In genomic region chr4:82528868-82529267, GRCh38 we compare ENCODE assay signal across 18 cellular contexts. TPM values are rescaled to one million over a fixed set of nuclear protein-coding genes. Genes with fewer than 3 reads are reported as not detected.
"Had no signal": no experiment of that assay in that cellular context is flagged by ENCODE, and none has a peak within 500 bp of the region (broad histone marks: within the 10 kb centered on the region; RNA-seq: fewer than 3 reads in every experiment).

No MANE protein-coding gene starts in this region.

- H3K27me3 ChIP-seq: body of pancreas, colonic mucosa, neural progenitor cell, right atrium auricular region had no signal

- H3K36me3 ChIP-seq: colonic mucosa, left ventricle myocardium inferior, neural progenitor cell, prostate gland, right atrium auricular region had no signal

- DNase-seq: activated CD4-positive, alpha-beta memory T cell treated with anti-CD3 and anti-CD28 coated beads for 36 hours; activated CD4-positive, alpha-beta T cell treated with anti-CD3 and anti-CD28 coated beads for 36 hours; activated naive CD4-positive, alpha-beta T cell treated with Interleukin-2 at 50 U/mL for 16 hours; activated T-cell treated with anti-CD3 and anti-CD28 coated beads for 4 hours; caudate nucleus; colonic mucosa; erythroblast; kidney; left ventricle myocardium inferior; naive B cell; stimulated activated CD4-positive, alpha-beta T cell treated with anti-CD3 and anti-CD28 coated beads, Interleukin-2, amount 100 ng/mL, for 24 hours; trophoblast cell had no signal

- H3K9me3 Mint-ChIP-seq: activated CD4-positive, alpha-beta memory T cell treated with anti-CD3 and anti-CD28 coated beads for 36 hours; naive B cell; neural progenitor cell; stimulated activated naive CD8-positive, alpha-beta T cell treated with anti-CD3 and anti-CD28 coated beads, Interleukin-15, Interleukin-2, amounts not matched to agents 100 ng/mL and 50 ng/mL, for 24 hours had no signal

- H3K27me3 Mint-ChIP-seq: activated CD4-positive, alpha-beta T cell treated with anti-CD3 and anti-CD28 coated beads for 36 hours had no signal

- H3K9me3 ChIP-seq: body of pancreas, colonic mucosa, left ventricle myocardium inferior, prostate gland, right atrium auricular region had no signal

- H3K27ac Mint-ChIP-seq: activated CD4-positive, alpha-beta memory T cell treated with anti-CD3 and anti-CD28 coated beads for 36 hours; activated CD4-positive, alpha-beta T cell treated with anti-CD3 and anti-CD28 coated beads for 36 hours; naive B cell; neural progenitor cell; stimulated activated naive CD8-positive, alpha-beta T cell treated with anti-CD3 and anti-CD28 coated beads, Interleukin-15, Interleukin-2, amounts not matched to agents 100 ng/mL and 50 ng/mL, for 24 hours had no signal

- H3K4me3 ChIP-seq: body of pancreas, colonic mucosa, left ventricle myocardium inferior, neural progenitor cell, prostate gland, right atrium auricular region had no signal

- H3K4me1 Mint-ChIP-seq: activated CD4-positive, alpha-beta T cell treated with anti-CD3 and anti-CD28 coated beads for 36 hours; naive B cell; neural progenitor cell had no signal

- H3K4me3 Mint-ChIP-seq: activated CD4-positive, alpha-beta memory T cell treated with anti-CD3 and anti-CD28 coated beads for 36 hours; activated CD4-positive, alpha-beta T cell treated with anti-CD3 and anti-CD28 coated beads for 36 hours; naive B cell; neural progenitor cell; stimulated activated naive CD8-positive, alpha-beta T cell treated with anti-CD3 and anti-CD28 coated beads, Interleukin-15, Interleukin-2, amounts not matched to agents 100 ng/mL and 50 ng/mL, for 24 hours had no signal

- H3K27ac ChIP-seq: body of pancreas, colonic mucosa, left ventricle myocardium inferior, neural progenitor cell, prostate gland, right atrium auricular region had no signal

- H3K4me1 ChIP-seq: body of pancreas, colonic mucosa, prostate gland, right atrium auricular region had no signal

- H3K36me3 Mint-ChIP-seq: activated CD4-positive, alpha-beta memory T cell treated with anti-CD3 and anti-CD28 coated beads for 36 hours; naive B cell; neural progenitor cell had no signal

- H3K9ac ChIP-seq: neural progenitor cell had no signal

- ATAC-seq: activated CD4-positive, alpha-beta T cell treated with anti-CD3 and anti-CD28 coated beads for 36 hours; body of pancreas had no signal

RNA-seq across cellular contexts. Expression of gene TMEM150C, which starts 32.9 kb away (rescaled TPM):
- total RNA-seq: activated CD4-positive, alpha-beta memory T cell treated with anti-CD3 and anti-CD28 coated beads for 36 hours; activated CD4-positive, alpha-beta T cell treated with anti-CD3 and anti-CD28 coated beads for 36 hours; T-helper 2 cell treated with Interferon-gamma antibody and Interleukin-4, amounts not matched to agents 100 ng/mL and 5 ng/mL, for 36 hours had no signal
